16 cellular contexts compared by ENCODE assay signal in the genomic region with DNA sequence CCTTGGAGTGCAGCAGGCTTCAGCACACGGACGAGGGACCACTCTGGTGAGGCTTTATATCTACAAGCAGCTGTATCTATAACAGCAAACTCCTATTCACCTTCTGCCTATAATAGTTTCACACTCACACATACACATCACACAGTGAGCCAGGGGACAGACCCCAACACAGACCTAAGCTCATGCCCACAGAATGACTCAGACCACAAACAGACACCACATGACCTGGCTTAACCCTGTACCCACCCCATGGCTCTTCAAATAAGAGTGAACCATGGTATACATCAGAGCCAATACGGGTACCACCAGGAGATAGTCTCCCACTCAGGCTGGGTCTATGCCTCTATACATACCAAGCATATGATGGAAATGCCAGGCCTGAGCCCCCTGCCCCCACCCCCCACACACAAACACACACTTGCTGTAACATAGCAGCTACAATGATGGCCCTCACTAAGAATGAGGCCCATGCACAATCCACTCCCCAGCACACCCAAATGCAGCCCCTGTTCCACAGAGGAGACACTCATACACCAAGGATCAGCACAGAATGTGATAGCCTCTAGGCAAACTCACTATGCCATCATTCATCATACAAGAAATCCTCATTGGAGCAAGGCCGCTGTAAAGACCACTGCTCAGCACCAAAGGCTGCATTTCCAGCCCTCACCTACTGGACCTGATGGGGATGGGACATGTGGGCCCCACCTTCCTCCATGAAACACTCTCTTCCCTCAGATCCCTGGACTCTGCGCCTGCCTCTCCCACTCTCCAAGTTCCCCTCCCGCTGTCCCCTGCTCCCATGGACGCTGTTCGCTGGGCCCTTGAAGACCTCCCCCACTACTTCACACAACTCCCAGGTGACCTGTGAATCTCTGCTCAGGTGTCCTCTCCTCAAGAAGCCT.
DNase-seq lines count a peak whose midpoint lies in the region; ATAC-seq and TF ChIP-seq lines count a peak whose summit lies in the region.
"Had no signal": no experiment of that assay in that cellular context is flagged by ENCODE, and none has a peak within 500 bp of the region (broad histone marks: within the 10 kb centered on the region; RNA-seq: fewer than 3 reads in every experiment).

No MANE protein-coding gene starts in this region.

- H3K27ac ChIP-seq in psoas muscle, result no peak overlapping the region
- H3K27ac ChIP-seq: adrenal gland, ovary had no signal

- H3K4me1 ChIP-seq in psoas muscle, result no peaks in the 10 kb centered on the region
- H3K4me1 ChIP-seq: adrenal gland had no signal

- H3K27me3 ChIP-seq in psoas muscle (ENCODE audit: insufficient read depth in 3 of 3, low read length in 2 of 3), result no peaks in the 10 kb centered on the region
- H3K27me3 ChIP-seq: adrenal gland, ovary had no signal

- 81 to 91% (median 89%) methylated on average over 8 of the region's 8 CpGs for WGBS in psoas muscle, 3 donors

- H3K9me3 ChIP-seq in psoas muscle, result no peaks in the 10 kb centered on the region
- H3K9me3 ChIP-seq: adrenal gland, ovary had no signal

- DNase-seq in EH (ENCODE audit: low read depth), result peak; percentile 17
- DNase-seq in RPMI7951 (ENCODE audit: low read depth), result peak; percentile 37
- DNase-seq in myocyte (ENCODE audit: low read depth), result peak; percentile 39
- no peak for DNase-seq in OCI-M1 (lab: John Stamatoyannopoulos, UW)
- DNase-seq in amygdala (lab: John Stamatoyannopoulos, UW), result no peak
- DNase-seq in psoas muscle, result no peak
- DNase-seq: adrenal gland; AML-193; head of caudate nucleus; IMR-90; kidney; ovary; stimulated activated CD4-positive, alpha-beta T cell treated with anti-CD3 and anti-CD28 coated beads, Interleukin-12 subunit alpha, Interleukin-12 subunit beta, amount 100 ng/mL, for 4 hours had no signal

- no peak for TF ChIP-seq CTCF in psoas muscle (IDR thresholded peaks at IDR 0.05)

- intact Hi-C loops in psoas muscle (cut with DNase I), result no loop called here

- ATAC-seq in GM21619 (IDR thresholded peaks at IDR 0.05; ENCODE audit: unreplicated experiment), result peak; percentile 40
- no peak for ATAC-seq in GM18517 (IDR thresholded peaks at IDR 0.05; ENCODE audit: unreplicated experiment)
- no peak for ATAC-seq in psoas muscle
- ATAC-seq: WTC11 had no signal

- no peak overlapping the region for H3K4me3 ChIP-seq in psoas muscle
- H3K4me3 ChIP-seq: adrenal gland, ovary had no signal

- no peaks in the 10 kb centered on the region for H3K36me3 ChIP-seq in psoas muscle (ENCODE audit: insufficient read depth in 1 of 2, low read depth in 1 of 2)
- H3K36me3 ChIP-seq: adrenal gland, ovary had no signal

Comparison
In these comparisons a context has a peak if more than half of its experiments do, and no peak if none do; other contexts are left out.
1. DNase-seq: peak in EH (single experiment), RPMI7951 (single experiment) and myocyte (single experiment); none in OCI-M1 (single experiment), amygdala (0 of 56) and psoas muscle (0 of 2).